Comparison of ENCODE assay signal across 1 cellular context in genomic region chrX:123918106-123918721, GRCh38.
TF ChIP-seq lines count a peak whose summit lies in the region.

No MANE protein-coding gene starts in this region.

TF ChIP-seq in HepG2, 621 proteins besides CTCF, POLR2A, EP300 and RAD21:
- TF ChIP-seq ZSCAN20 (CRISPR knock-in tag; IDR thresholded peaks at IDR 0.05; ENCODE audit: borderline replicate concordance) (no peak), POGZ (CRISPR knock-in tag; IDR thresholded peaks at IDR 0.05) (no peak), MED13 (CRISPR knock-in tag; IDR thresholded peaks at IDR 0.05) (no peak), ATF7-NPFF (CRISPR knock-in tag; IDR thresholded peaks at IDR 0.05; ENCODE audit: low read depth) (no peak), ATF4 (CRISPR knock-in tag; IDR thresholded peaks at IDR 0.05) (no peak), ZC3H13 (CRISPR knock-in tag; IDR thresholded peaks at IDR 0.05) (no peak), ZIK1 (CRISPR knock-in tag; IDR thresholded peaks at IDR 0.05; ENCODE audit: borderline replicate concordance, low read depth) (no peak), SKI (IDR thresholded peaks at IDR 0.05; ENCODE audit: partially characterized antibody) (no peak), XBP1 (CRISPR knock-in tag; IDR thresholded peaks at IDR 0.05) (no peak), FOXJ3 (CRISPR knock-in tag; IDR thresholded peaks at IDR 0.05; ENCODE audit: borderline replicate concordance) (no peak), ZNF747 (CRISPR knock-in tag; IDR thresholded peaks at IDR 0.05; ENCODE audit: borderline replicate concordance) (no peak)
- TF ChIP-seq, protein P1, sequence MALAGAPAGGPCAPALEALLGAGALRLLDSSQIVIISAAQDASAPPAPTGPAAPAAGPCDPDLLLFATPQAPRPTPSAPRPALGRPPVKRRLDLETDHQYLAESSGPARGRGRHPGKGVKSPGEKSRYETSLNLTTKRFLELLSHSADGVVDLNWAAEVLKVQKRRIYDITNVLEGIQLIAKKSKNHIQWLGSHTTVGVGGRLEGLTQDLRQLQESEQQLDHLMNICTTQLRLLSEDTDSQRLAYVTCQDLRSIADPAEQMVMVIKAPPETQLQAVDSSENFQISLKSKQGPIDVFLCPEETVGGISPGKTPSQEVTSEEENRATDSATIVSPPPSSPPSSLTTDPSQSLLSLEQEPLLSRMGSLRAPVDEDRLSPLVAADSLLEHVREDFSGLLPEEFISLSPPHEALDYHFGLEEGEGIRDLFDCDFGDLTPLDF (CRISPR knock-in tag; IDR thresholded peaks at IDR 0.05), result no peak
- TF ChIP-seq, protein P2, sequence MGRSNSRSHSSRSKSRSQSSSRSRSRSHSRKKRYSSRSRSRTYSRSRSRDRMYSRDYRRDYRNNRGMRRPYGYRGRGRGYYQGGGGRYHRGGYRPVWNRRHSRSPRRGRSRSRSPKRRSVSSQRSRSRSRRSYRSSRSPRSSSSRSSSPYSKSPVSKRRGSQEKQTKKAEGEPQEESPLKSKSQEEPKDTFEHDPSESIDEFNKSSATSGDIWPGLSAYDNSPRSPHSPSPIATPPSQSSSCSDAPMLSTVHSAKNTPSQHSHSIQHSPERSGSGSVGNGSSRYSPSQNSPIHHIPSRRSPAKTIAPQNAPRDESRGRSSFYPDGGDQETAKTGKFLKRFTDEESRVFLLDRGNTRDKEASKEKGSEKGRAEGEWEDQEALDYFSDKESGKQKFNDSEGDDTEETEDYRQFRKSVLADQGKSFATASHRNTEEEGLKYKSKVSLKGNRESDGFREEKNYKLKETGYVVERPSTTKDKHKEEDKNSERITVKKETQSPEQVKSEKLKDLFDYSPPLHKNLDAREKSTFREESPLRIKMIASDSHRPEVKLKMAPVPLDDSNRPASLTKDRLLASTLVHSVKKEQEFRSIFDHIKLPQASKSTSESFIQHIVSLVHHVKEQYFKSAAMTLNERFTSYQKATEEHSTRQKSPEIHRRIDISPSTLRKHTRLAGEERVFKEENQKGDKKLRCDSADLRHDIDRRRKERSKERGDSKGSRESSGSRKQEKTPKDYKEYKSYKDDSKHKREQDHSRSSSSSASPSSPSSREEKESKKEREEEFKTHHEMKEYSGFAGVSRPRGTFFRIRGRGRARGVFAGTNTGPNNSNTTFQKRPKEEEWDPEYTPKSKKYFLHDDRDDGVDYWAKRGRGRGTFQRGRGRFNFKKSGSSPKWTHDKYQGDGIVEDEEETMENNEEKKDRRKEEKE (IDR thresholded peaks at IDR 0.05), result no peak
